ENCODE assay signal across 20 cellular contexts in the genomic region with DNA sequence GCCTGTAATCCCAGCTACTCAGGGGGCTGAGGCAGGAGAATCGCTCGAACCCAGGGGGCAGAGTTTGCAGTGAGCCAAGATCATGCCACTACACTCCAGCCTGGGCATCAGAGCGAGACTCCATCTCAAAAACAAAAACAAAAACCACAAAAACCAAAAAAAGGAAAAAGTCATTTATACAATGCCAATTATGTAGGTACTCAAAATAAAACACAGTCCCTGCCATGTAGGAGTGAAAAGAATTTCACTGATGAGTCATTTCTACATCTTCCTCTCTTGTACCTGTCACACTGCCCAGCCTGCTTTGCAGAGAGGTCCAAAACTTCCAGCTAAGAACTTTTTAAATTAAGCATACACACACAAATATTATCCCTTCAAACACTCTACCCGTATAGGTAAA.
DNase-seq lines count a peak whose midpoint lies in the region; ATAC-seq lines count a peak whose summit lies in the region.
"Had no signal": no experiment of that assay in that cellular context is flagged by ENCODE, and none has a peak within 500 bp of the region (broad histone marks: within the 10 kb centered on the region; RNA-seq: fewer than 3 reads in every experiment).

No MANE protein-coding gene starts in this region.

- peak; percentile 65 for ATAC-seq in GM19463 (IDR thresholded peaks at IDR 0.05; ENCODE audit: unreplicated experiment)
- peak; percentile 66 for ATAC-seq in HG03103 (IDR thresholded peaks at IDR 0.05; ENCODE audit: low read depth, unreplicated experiment)
- peak; percentile 56 for ATAC-seq in activated T-helper 17 cell treated with anti-CD3 and anti-CD28 coated beads, Interleukin-2, amount 50 U/mL, for 72 hours (replicated peaks)
- ATAC-seq in sciatic nerve = no peak
- no peak for ATAC-seq in HG02678 (IDR thresholded peaks at IDR 0.05; ENCODE audit: unreplicated experiment)
- ATAC-seq: activated CD8-positive, alpha-beta T cell treated with anti-CD3 and anti-CD28 coated beads for 36 hours; heart right ventricle; left ventricle myocardium superior had no signal

- H3K27me3 Mint-ChIP-seq in activated T-helper 17 cell treated with anti-CD3 and anti-CD28 coated beads, Interleukin-2, amount 50 U/mL, for 72 hours = peaks cover 48% of the 10 kb centered on the region

- H3K4me3 Mint-ChIP-seq in activated T-helper 17 cell treated with anti-CD3 and anti-CD28 coated beads, Interleukin-2, amount 50 U/mL, for 72 hours = no peak overlapping the region
- H3K4me3 Mint-ChIP-seq: activated CD8-positive, alpha-beta T cell treated with anti-CD3 and anti-CD28 coated beads for 36 hours; T-helper 2 cell treated with Interferon-gamma antibody and Interleukin-4, amounts not matched to agents 5 μg/mL and 100 μg/mL, for 36 hours had no signal

- H3K4me1 Mint-ChIP-seq in activated T-helper 17 cell treated with anti-CD3 and anti-CD28 coated beads, Interleukin-2, amount 50 U/mL, for 72 hours = no peaks in the 10 kb centered on the region

- DNase-seq in A172 (ENCODE audit: low spot score) (peak; percentile 24), mesenteric fat pad (ENCODE audit: low spot score) (no peak), T-helper 2 cell (no peak), sciatic nerve (ENCODE audit: low spot score) (no peak)
- DNase-seq: activated CD8-positive, alpha-beta T cell treated with anti-CD3 and anti-CD28 coated beads for 36 hours; activated naive CD4-positive, alpha-beta T cell treated with anti-CD3 and anti-CD28 coated beads, Interleukin-2, amount 50 U/mL, for 16 hours; activated T-cell treated with anti-CD3 and anti-CD28 coated beads, Interleukin-2, amount 50 U/mL, for 1 hour; aorta; BE2C; effector CD8-positive, alpha-beta T cell; heart right ventricle; left ventricle myocardium superior; NCI-H1417 treated with DMSO at 0.1 percent for 48 hours; NCI-H2171 treated with DMSO at 0.1 percent for 48 hours; nucleus accumbens had no signal

- no peaks in the 10 kb centered on the region for H3K36me3 Mint-ChIP-seq in activated T-helper 17 cell treated with anti-CD3 and anti-CD28 coated beads, Interleukin-2, amount 50 U/mL, for 72 hours (ENCODE audit: low read depth)

- intact Hi-C loops in sciatic nerve (cut with DNase I) = no loop called here

- H3K9me3 Mint-ChIP-seq in activated T-helper 17 cell treated with anti-CD3 and anti-CD28 coated beads, Interleukin-2, amount 50 U/mL, for 72 hours = no peaks in the 10 kb centered on the region
- H3K9me3 Mint-ChIP-seq: activated CD8-positive, alpha-beta T cell treated with anti-CD3 and anti-CD28 coated beads for 36 hours; T-helper 2 cell treated with Interferon-gamma antibody and Interleukin-4, amounts not matched to agents 5 μg/mL and 100 μg/mL, for 36 hours had no signal

- no peak overlapping the region for H3K27ac Mint-ChIP-seq in activated T-helper 17 cell treated with anti-CD3 and anti-CD28 coated beads, Interleukin-2, amount 50 U/mL, for 72 hours
- H3K27ac Mint-ChIP-seq: activated CD8-positive, alpha-beta T cell treated with anti-CD3 and anti-CD28 coated beads for 36 hours; T-helper 2 cell treated with Interferon-gamma antibody and Interleukin-4, amounts not matched to agents 5 μg/mL and 100 μg/mL, for 36 hours had no signal

Comparison
In these comparisons a context has a peak if more than half of its experiments do, and no peak if none do; other contexts are left out.
1. ATAC-seq: peak in GM19463 (single experiment), HG03103 (single experiment) and activated T-helper 17 cell treated with anti-CD3 and anti-CD28 coated beads, Interleukin-2, amount 50 U/mL, for 72 hours (single experiment); none in sciatic nerve (single experiment) and HG02678 (single experiment).